ENCODE assay signal across 22 cellular contexts in genomic region chr15:69602921-69603320, GRCh38.
"Had no signal": no experiment of that assay in that cellular context is flagged by ENCODE, and none has a peak within 500 bp of the region (broad histone marks: within the 10 kb centered on the region; RNA-seq: fewer than 3 reads in every experiment).

No MANE protein-coding gene starts in this region.

- H3K27ac ChIP-seq: esophagus squamous epithelium, gastroesophageal sphincter, neural progenitor cell, ovary, spleen, thoracic aorta, transverse colon had no signal

- ATAC-seq: effector memory CD8-positive, alpha-beta T cell; gastroesophageal sphincter; left ventricle myocardium superior; natural killer cell treated with Interleukin-12 subunit alpha and Interleukin-12 subunit beta and Interleukin-15 and Interleukin-18, amount 100 ng/mL, for 72 hours; sciatic nerve had no signal

- DNase-seq: effector memory CD8-positive, alpha-beta T cell; esophagus squamous epithelium; foreskin fibroblast; immature natural killer cell; left ventricle myocardium superior; mesenchymal stem cell; midbrain; nucleus accumbens; ovary; spleen; stimulated activated CD4-positive, alpha-beta T cell treated with anti-CD3 and anti-CD28 coated beads, Interleukin-15, amount 100 ng/mL, for 24 hours; stimulated activated CD4-positive, alpha-beta T cell treated with anti-CD3 and anti-CD28 coated beads, Interleukin-1b, Interleukin-23, amount 100 ng/mL, for 48 hours; stimulated activated CD4-positive, alpha-beta T cell treated with anti-CD3 and anti-CD28 coated beads, Interleukin-4, amount 100 ng/mL, for 24 hours; stimulated activated naive CD4-positive, alpha-beta T cell; stomach; substantia nigra; transverse colon had no signal
